ENCODE assay signal across 2 cellular contexts in the genomic region with DNA sequence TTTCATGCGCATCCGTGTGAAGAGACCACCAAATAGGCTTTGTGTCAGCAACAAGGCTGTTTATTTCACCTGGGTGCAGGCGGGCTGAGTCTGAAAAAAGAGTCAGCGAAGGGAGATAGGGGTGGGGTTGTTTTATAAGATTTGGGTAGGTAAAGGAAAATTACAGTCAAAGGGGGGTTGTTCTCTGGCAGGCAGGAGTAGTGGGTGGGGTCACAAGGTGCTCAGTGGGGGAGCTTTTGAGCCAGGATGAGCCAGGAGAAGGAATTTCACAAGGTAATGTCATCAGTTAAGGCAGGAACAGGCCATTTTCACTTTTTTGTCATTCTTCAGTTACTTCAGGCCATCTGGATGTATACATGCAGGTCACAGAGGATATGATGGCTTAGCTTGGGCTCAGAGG. TPM values are rescaled to one million over a fixed set of nuclear protein-coding genes. Genes with fewer than 3 reads are reported as not detected.
"Had no signal": no experiment of that assay in that cellular context is flagged by ENCODE, and none has a peak within 500 bp of the region (broad histone marks: within the 10 kb centered on the region; RNA-seq: fewer than 3 reads in every experiment).

No MANE protein-coding gene starts in this region.

RNA-seq across cellular contexts. Expression of gene STRIT1, which starts 19.0 kb away (rescaled TPM):
- total RNA-seq: G401, GM12878 had no signal
- polyA plus RNA-seq: GM12878 had no signal
